In genomic region chr1:119713039-119713537, GRCh38 we compare ENCODE assay signal across 9 cellular contexts. TPM values are rescaled to one million over a fixed set of nuclear protein-coding genes. Genes with fewer than 3 reads are reported as not detected.
DNase-seq lines count a peak whose midpoint lies in the region; TF ChIP-seq lines count a peak whose summit lies in the region.
"Had no signal": no experiment of that assay in that cellular context is flagged by ENCODE, and none has a peak within 500 bp of the region (broad histone marks: within the 10 kb centered on the region; RNA-seq: fewer than 3 reads in every experiment).

No MANE protein-coding gene starts in this region.

- intact Hi-C loops in activated CD4-positive, alpha-beta memory T cell treated with anti-CD3 and anti-CD28 coated beads for 36 hours (cut with micrococcal nuclease): loop anchor here (5.0 kb wide), 1 partner anchor 49 kb away; no protein-coding TSS in a partner anchor
- intact Hi-C loops in left ventricle myocardium inferior (cut with micrococcal nuclease): no loop called here
- intact Hi-C loops in spleen (cut with DNase I; ENCODE audit: low total_unique reads): no loop called here

- H3K27ac Mint-ChIP-seq in activated CD4-positive, alpha-beta memory T cell treated with anti-CD3 and anti-CD28 coated beads for 36 hours: peak overlapping the region; percentile 68

- H3K36me3 Mint-ChIP-seq in activated CD4-positive, alpha-beta memory T cell treated with anti-CD3 and anti-CD28 coated beads for 36 hours: peaks cover 12% of the 10 kb centered on the region

- H3K4me3 ChIP-seq in ACC112 (ENCODE audit: low read depth, low read length): peak overlapping the region; percentile 93
- peak overlapping the region; percentile 76 for H3K4me3 ChIP-seq in HEK293 (ENCODE audit: low read depth, low read length)
- peak overlapping the region; percentile 71 for H3K4me3 ChIP-seq in left ventricle myocardium inferior
- peak overlapping the region; percentile 99 for H3K4me3 ChIP-seq in skeletal muscle cell (ENCODE audit: low read depth, low read length)
- peak overlapping the region in 3 of 8 donors; percentile 45 to 74 (median 47) for H3K4me3 ChIP-seq in spleen
- H3K4me3 ChIP-seq: lung had no signal

- H3K27me3 ChIP-seq in ACC112 (ENCODE audit: insufficient read depth, low read length) (peaks cover 9% of the 10 kb centered on the region), left ventricle myocardium inferior (ENCODE audit: low read depth) (peaks cover 48% of the 10 kb centered on the region), spleen (replicated peaks in 1 of 7) (peaks cover 0 to 40% (median 12%) of the 10 kb centered on the region in 7 donors)

- 68 to 72% (median 70%) methylated on average over 15 of the region's 15 CpGs for WGBS in spleen, 5 donors

- POLR2A ChIA-PET in HEK293 (lab: Yijun Ruan, JAX): interaction anchor here (0.6 to 2.2 kb wide), 8 partner anchors 8 to 324 kb away, joined by 3 to 23 read pairs (median 8); partner anchors contain the start of gene ZNF697
- POLR2A ChIA-PET in activated CD4-positive, alpha-beta memory T cell treated with anti-CD3 and anti-CD28 coated beads for 36 hours (lab: Charles Lee): no interaction called here

- TF ChIP-seq POLR2A in spleen (IDR thresholded peaks at IDR 0.05): no peak

- H3K79me2 ChIP-seq in ACC112 (ENCODE audit: control insufficient read depth, insufficient read depth, low read length, unreplicated experiment): peaks cover 40% of the 10 kb centered on the region

- no peak overlapping the region for H3K27ac ChIP-seq in ACC112 (ENCODE audit: low read depth, low read length)
- H3K27ac ChIP-seq in HEK293 (ENCODE audit: extremely low read depth, low read depth, low read length): peak overlapping the region; percentile 90
- H3K27ac ChIP-seq in left ventricle myocardium inferior (replicated peaks): peak overlapping the region; percentile 72
- H3K27ac ChIP-seq in spleen: no peak overlapping the region

- CTCF ChIA-PET in HEK293 (lab: Yijun Ruan, JAX): interaction anchor here (0.6 kb wide), 1 partner anchor 177 kb away, joined by 4 read pairs; no protein-coding TSS in a partner anchor
- CTCF ChIA-PET in activated CD4-positive, alpha-beta memory T cell treated with anti-CD3 and anti-CD28 coated beads for 36 hours (lab: Charles Lee): interaction anchor here (1.2 kb wide), 1 partner anchor 31 kb away, joined by 4 read pairs; no protein-coding TSS in a partner anchor

- peak overlapping the region; percentile 86 for H3K4me3 Mint-ChIP-seq in activated CD4-positive, alpha-beta memory T cell treated with anti-CD3 and anti-CD28 coated beads for 36 hours

- H3K9me3 ChIP-seq in HEK293 (ENCODE audit: control insufficient read depth, insufficient read depth, low read depth, low read length) (no peaks in the 10 kb centered on the region), left ventricle myocardium inferior (replicated peaks) (no peaks in the 10 kb centered on the region), spleen (no peaks in the 10 kb centered on the region)

- H3K36me3 ChIP-seq in ACC112 (ENCODE audit: insufficient read depth, low read length): no peaks in the 10 kb centered on the region
- no peaks in the 10 kb centered on the region for H3K36me3 ChIP-seq in HEK293 (ENCODE audit: control insufficient read depth in 2 of 2, insufficient read depth in 1 of 2, low read length in 2 of 2)
- H3K36me3 ChIP-seq in left ventricle myocardium inferior: no peaks in the 10 kb centered on the region
- no peaks in the 10 kb centered on the region for H3K36me3 ChIP-seq in spleen

- peaks cover 22% of the 10 kb centered on the region for H3K27me3 Mint-ChIP-seq in activated CD4-positive, alpha-beta memory T cell treated with anti-CD3 and anti-CD28 coated beads for 36 hours

- H3K4me1 Mint-ChIP-seq in activated CD4-positive, alpha-beta memory T cell treated with anti-CD3 and anti-CD28 coated beads for 36 hours (ENCODE audit: low read depth): peaks cover 17% of the 10 kb centered on the region

- peaks cover 13% of the 10 kb centered on the region for H3K4me1 ChIP-seq in ACC112 (ENCODE audit: control insufficient read depth, insufficient read depth, low read length, unreplicated experiment)
- H3K4me1 ChIP-seq in HEK293 (ENCODE audit: control insufficient read depth, insufficient read depth, low read length): peaks cover 15% of the 10 kb centered on the region
- peaks cover 22% of the 10 kb centered on the region for H3K4me1 ChIP-seq in left ventricle myocardium inferior
- peaks cover 0 to 22% (median 16%) of the 10 kb centered on the region in 6 donors for H3K4me1 ChIP-seq in spleen

- no peak for DNase-seq in activated CD4-positive, alpha-beta memory T cell treated with anti-CD3 and anti-CD28 coated beads for 36 hours
- DNase-seq in left ventricle myocardium inferior (no peak), skeletal muscle cell (ENCODE audit: low read depth) (no peak), HuH-7.5 (ENCODE audit: low spot score) (no peak), MV-4-11 (lab: John Stamatoyannopoulos, UW) (no peak), spleen (no peak)

- H2AFZ ChIP-seq in ACC112 (ENCODE audit: low read length, unreplicated experiment): peak overlapping the region; percentile 7

- H3K9me3 Mint-ChIP-seq in activated CD4-positive, alpha-beta memory T cell treated with anti-CD3 and anti-CD28 coated beads for 36 hours: no peaks in the 10 kb centered on the region

- no peak for TF ChIP-seq CTCF in HEK293 (tag by site-specific recombination; IDR thresholded peaks at IDR 0.05)
- no peak for TF ChIP-seq CTCF in left ventricle myocardium inferior (IDR thresholded peaks at IDR 0.05; ENCODE audit: borderline replicate concordance)
- no peak for TF ChIP-seq CTCF in spleen (IDR thresholded peaks at IDR 0.05 in 8 of 11, conservative IDR thresholded peaks at IDR 0.05 in 3 of 11)

TF ChIP-seq in HEK293, 187 proteins besides CTCF, POLR2A, EP300 and RAD21 (continues in another document):
- no peak for TF ChIP-seq ZNF660 (tag by site-specific recombination; IDR thresholded peaks at IDR 0.05)
- no peak for TF ChIP-seq ZNF423 (tag by site-specific recombination; IDR thresholded peaks at IDR 0.05)
- peak; percentile 3; the same call in 1 of the 2 replicates for TF ChIP-seq ZBTB8A (tag by site-specific recombination; IDR thresholded peaks at IDR 0.05)
- TF ChIP-seq ZEB2 (tag by site-specific recombination; IDR thresholded peaks at IDR 0.05): no peak
- TF ChIP-seq ZNF623 (tag by site-specific recombination; IDR thresholded peaks at IDR 0.05): no peak
- no peak for TF ChIP-seq ZNF768 (tag by site-specific recombination; IDR thresholded peaks at IDR 0.05)
- TF ChIP-seq ZNF843 (tag by site-specific recombination; IDR thresholded peaks at IDR 0.05): no peak
- no peak for TF ChIP-seq ZFP41 (tag by site-specific recombination; IDR thresholded peaks at IDR 0.05; ENCODE audit: borderline replicate concordance)
- TF ChIP-seq HOXA7 (CRISPR knock-in tag; IDR thresholded peaks at IDR 0.05; ENCODE audit: borderline replicate concordance): no peak
- no peak for TF ChIP-seq ZFP37 (tag by site-specific recombination; IDR thresholded peaks at IDR 0.05)
- TF ChIP-seq PRDM10 (tag by site-specific recombination; IDR thresholded peaks at IDR 0.05): no peak
- TF ChIP-seq ZBTB48 (tag by site-specific recombination; IDR thresholded peaks at IDR 0.05): peak; percentile 98
- no peak for TF ChIP-seq ZNF404 (tag by site-specific recombination; IDR thresholded peaks at IDR 0.05)
- no peak for TF ChIP-seq ZNF837 (tag by site-specific recombination; IDR thresholded peaks at IDR 0.05)
- no peak for TF ChIP-seq ZNF366 (tag by site-specific recombination; conservative IDR thresholded peaks at IDR 0.05)
- 0 out of 2 replicates have a peak, but pooled peaks have one; percentile 12 for TF ChIP-seq ZNF580 (tag by site-specific recombination; IDR thresholded peaks at IDR 0.05)
- no peak for TF ChIP-seq ZNF416 (tag by site-specific recombination; IDR thresholded peaks at IDR 0.05)
- no peak for TF ChIP-seq ZNF629 (tag by site-specific recombination; IDR thresholded peaks at IDR 0.05)
- no peak for TF ChIP-seq ZNF558 (tag by site-specific recombination; IDR thresholded peaks at IDR 0.05)
- no peak for TF ChIP-seq ZNF239 (tag by site-specific recombination; IDR thresholded peaks at IDR 0.05)

RNA-seq across cellular contexts. Expression of gene PHGDH, which starts 1.4 kb away (rescaled TPM):
- 100 to 1,000 TPM; 138 to 143 TPM for total RNA-seq in activated CD4-positive, alpha-beta memory T cell treated with anti-CD3 and anti-CD28 coated beads for 36 hours
- total RNA-seq in left ventricle myocardium inferior: 6.4 TPM
- total RNA-seq in spleen: 10 to 100 TPM in 2 of 7 donors, 1 to 10 TPM in 5; 4.0 to 24.6 (median 6.6) TPM
- polyA plus RNA-seq in spleen: 1 to 10 TPM; 1.1 to 5.9 (median 2.0) TPM

RNA-seq across cellular contexts. Expression of gene HMGCS2, which starts 55.6 kb away (rescaled TPM):
- total RNA-seq in activated CD4-positive, alpha-beta memory T cell treated with anti-CD3 and anti-CD28 coated beads for 36 hours: not detected
- total RNA-seq in left ventricle myocardium inferior (65.5 TPM), spleen (not detected)
- polyA plus RNA-seq in spleen: under 1 TPM in 2 of 3 donors, not detected in 1; 0.06 to 0.11 TPM

Comparison
In these comparisons a context has a peak if more than half of its experiments do, and no peak if none do; other contexts are left out.
1. H3K27ac ChIP-seq: peak in HEK293 (single experiment) and left ventricle myocardium inferior (single experiment); none in ACC112 (single experiment) and spleen (0 of 8).
2. RNA of gene PHGDH, which starts 1.4 kb away (total RNA-seq): 138 to 143 TPM in activated CD4-positive, alpha-beta memory T cell treated with anti-CD3 and anti-CD28 coated beads for 36 hours; 4.0 to 24.6 TPM in spleen and 6.4 TPM in left ventricle myocardium inferior (single experiment); every median in the first group is over 4 times any median in the second.
3. RNA of gene HMGCS2, which starts 55.6 kb away (total RNA-seq): 65.5 TPM in left ventricle myocardium inferior (single experiment); not detected in activated CD4-positive, alpha-beta memory T cell treated with anti-CD3 and anti-CD28 coated beads for 36 hours and not detected in spleen; every median in the first group is over 10 times any median in the second.